ENCODE assay signal across 33 cellular contexts in genomic region chr1:31133368-31133767, GRCh38.
"Had no signal": no experiment of that assay in that cellular context is flagged by ENCODE, and none has a peak within 500 bp of the region (broad histone marks: within the 10 kb centered on the region; RNA-seq: fewer than 3 reads in every experiment).

No MANE protein-coding gene starts in this region.

- H3K36me3 ChIP-seq: brain microvascular endothelial cell, WERI-Rb-1 had no signal

- H3K27ac ChIP-seq: brain microvascular endothelial cell, PC-9, RWPE1, WERI-Rb-1 had no signal

- ATAC-seq: activated CD8-positive, alpha-beta T cell treated with anti-CD3 and anti-CD28 coated beads for 36 hours; activated T-cell treated with anti-CD3 and anti-CD28 coated beads, Interleukin-2, amount 50 U/mL, for 72 hours; activated T-helper 17 cell treated with anti-CD3 and anti-CD28 coated beads, Interleukin-2, amount 50 U/mL, for 72 hours; Right ventricle myocardium inferior had no signal

- H3K9me3 Mint-ChIP-seq: activated CD4-positive, alpha-beta T cell treated with anti-CD3 and anti-CD28 coated beads, Interleukin-2, amount 10 ng/mL, durations not matched to agents 24 days and 14 days; activated CD8-positive, alpha-beta T cell treated with anti-CD3 and anti-CD28 coated beads for 36 hours; activated naive CD8-positive, alpha-beta T cell treated with anti-CD3 and anti-CD28 coated beads for 36 hours; activated T-cell treated with anti-CD3 and anti-CD28 coated beads, Interleukin-2, amount 50 U/mL, for 72 hours; activated T-helper 17 cell treated with anti-CD3 and anti-CD28 coated beads, Interleukin-2, amount 50 U/mL, for 72 hours had no signal

- H3K36me3 Mint-ChIP-seq: activated naive CD8-positive, alpha-beta T cell treated with anti-CD3 and anti-CD28 coated beads for 36 hours had no signal

- H3K4me1 Mint-ChIP-seq: activated CD4-positive, alpha-beta T cell treated with anti-CD3 and anti-CD28 coated beads, Interleukin-2, amount 10 ng/mL, durations not matched to agents 24 days and 14 days; activated naive CD8-positive, alpha-beta T cell treated with anti-CD3 and anti-CD28 coated beads for 36 hours; activated T-helper 17 cell treated with anti-CD3 and anti-CD28 coated beads, Interleukin-2, amount 50 U/mL, for 72 hours had no signal

- DNase-seq: activated CD4-positive, alpha-beta T cell treated with anti-CD3 and anti-CD28 coated beads, Interleukin-2, amount 10 ng/mL, durations not matched to agents 24 days and 14 days; activated CD4-positive, alpha-beta T cell treated with anti-CD3 and anti-CD28 coated beads, Interleukin-2, amount 50 U/mL, for 4 hours; activated CD8-positive, alpha-beta T cell treated with anti-CD3 and anti-CD28 coated beads for 36 hours; activated effector memory CD4-positive, alpha-beta T cell treated with anti-CD3 and anti-CD28 coated beads, Interleukin-2, amount 50 U/mL, for 16 hours; activated naive CD4-positive, alpha-beta T cell; activated naive CD4-positive, alpha-beta T cell treated with anti-CD3 and anti-CD28 coated beads, Interleukin-2, amount 50 U/mL, for 16 hours; activated naive CD8-positive, alpha-beta T cell treated with anti-CD3 and anti-CD28 coated beads for 36 hours; activated T-cell treated with anti-CD3 and anti-CD28 coated beads, Interleukin-2, amount 50 U/mL, for 1 hour; activated T-cell treated with anti-CD3 and anti-CD28 coated beads, Interleukin-2, amount 50 U/mL, for 72 hours; amniotic stem cell; aorta; brain microvascular endothelial cell; central memory CD4-positive, alpha-beta T cell; MM.1S; MV-4-11; NCI-H1092; NCI-H1436 treated with DMSO at 0.1 percent for 48 hours; NCI-H1694 treated with DMSO at 0.1 percent for 48 hours; NCI-H2029; NCI-H2227 treated with DMSO at 0.1 percent for 48 hours; NCI-H446; NCI-H524; NCI-H69; NCI-H82; PC-9; SW 1271; T-helper 1 cell; T-helper 2 cell; T-helper 9 cell; WERI-Rb-1 had no signal

- H3K4me3 Mint-ChIP-seq: activated CD4-positive, alpha-beta T cell treated with anti-CD3 and anti-CD28 coated beads, Interleukin-2, amount 10 ng/mL, durations not matched to agents 24 days and 14 days; activated CD8-positive, alpha-beta T cell treated with anti-CD3 and anti-CD28 coated beads for 36 hours; activated naive CD8-positive, alpha-beta T cell treated with anti-CD3 and anti-CD28 coated beads for 36 hours; activated T-cell treated with anti-CD3 and anti-CD28 coated beads, Interleukin-2, amount 50 U/mL, for 72 hours; activated T-helper 17 cell treated with anti-CD3 and anti-CD28 coated beads, Interleukin-2, amount 50 U/mL, for 72 hours had no signal

- H3K27ac Mint-ChIP-seq: activated CD4-positive, alpha-beta T cell treated with anti-CD3 and anti-CD28 coated beads, Interleukin-2, amount 10 ng/mL, durations not matched to agents 24 days and 14 days; activated CD8-positive, alpha-beta T cell treated with anti-CD3 and anti-CD28 coated beads for 36 hours; activated naive CD8-positive, alpha-beta T cell treated with anti-CD3 and anti-CD28 coated beads for 36 hours; activated T-cell treated with anti-CD3 and anti-CD28 coated beads, Interleukin-2, amount 50 U/mL, for 72 hours; activated T-helper 17 cell treated with anti-CD3 and anti-CD28 coated beads, Interleukin-2, amount 50 U/mL, for 72 hours had no signal

- H3K4me3 ChIP-seq: PC-9 had no signal

- H3K27me3 ChIP-seq: brain microvascular endothelial cell had no signal

- H3K27me3 Mint-ChIP-seq: activated CD8-positive, alpha-beta T cell treated with anti-CD3 and anti-CD28 coated beads for 36 hours; activated naive CD8-positive, alpha-beta T cell treated with anti-CD3 and anti-CD28 coated beads for 36 hours; activated T-helper 17 cell treated with anti-CD3 and anti-CD28 coated beads, Interleukin-2, amount 50 U/mL, for 72 hours had no signal
